9 cellular contexts compared by ENCODE assay signal in genomic region chr3:59970796-59971195, GRCh38.
"Had no signal": no experiment of that assay in that cellular context is flagged by ENCODE, and none has a peak within 500 bp of the region (broad histone marks: within the 10 kb centered on the region; RNA-seq: fewer than 3 reads in every experiment).

No MANE protein-coding gene starts in this region.

- ATAC-seq: HCT116, HepG2 had no signal

- H3K36me3 ChIP-seq: HAP-1 had no signal

- DNase-seq: GM23248, GOT3, H7, HFFc6 had no signal

- H3K9me3 ChIP-seq: HAP-1 had no signal

- H3K27me3 Mint-ChIP-seq: IgD-negative memory B cell had no signal

- H3K4me3 Mint-ChIP-seq: HFFc6, IgD-negative memory B cell had no signal

- H3K4me1 Mint-ChIP-seq: IgD-negative memory B cell had no signal

- H3K27ac Mint-ChIP-seq: HFFc6, IgD-negative memory B cell had no signal

- H3K27ac ChIP-seq: GM23248, HL-60 had no signal

- H3K4me3 ChIP-seq: GM23248, HAP-1 had no signal
